13 cellular contexts compared by ENCODE assay signal in genomic region chr4:161604516-161605300, GRCh38.
DNase-seq lines count a peak whose midpoint lies in the region; ATAC-seq and TF ChIP-seq lines count a peak whose summit lies in the region.
"Had no signal": no experiment of that assay in that cellular context is flagged by ENCODE, and none has a peak within 500 bp of the region (broad histone marks: within the 10 kb centered on the region; RNA-seq: fewer than 3 reads in every experiment).

No MANE protein-coding gene starts in this region.

- no peak overlapping the region for H3K4me3 Mint-ChIP-seq in activated T-helper 17 cell treated with anti-CD3 and anti-CD28 coated beads, Interleukin-2, amount 50 U/mL, for 72 hours

- no peaks in the 10 kb centered on the region for H3K27me3 ChIP-seq in brain microvascular endothelial cell (replicated peaks)
- H3K27me3 ChIP-seq: foreskin keratinocyte had no signal

- no peaks in the 10 kb centered on the region for H3K36me3 ChIP-seq in brain microvascular endothelial cell (replicated peaks)

- no peaks in the 10 kb centered on the region for H3K27me3 Mint-ChIP-seq in activated T-helper 17 cell treated with anti-CD3 and anti-CD28 coated beads, Interleukin-2, amount 50 U/mL, for 72 hours
- H3K27me3 Mint-ChIP-seq: progenitor cell of endocrine pancreas had no signal

- DNase-seq in GM13976 (ENCODE audit: low spot score), result peak; percentile 16
- DNase-seq in OCI-M2 (lab: John Stamatoyannopoulos, UW; ENCODE audit: unreplicated experiment), result peak; percentile 14
- DNase-seq in NCI-H526 (lab: John Stamatoyannopoulos, UW), result no peak
- no peak for DNase-seq in brain microvascular endothelial cell
- no peak for DNase-seq in kidney glomerular epithelial cell (lab: John Stamatoyannopoulos, UW)
- DNase-seq: aorta, foreskin keratinocyte, NCI-H446 treated with DMSO at 0.1 percent for 48 hours, SHP77 had no signal

- H3K4me3 ChIP-seq in brain microvascular endothelial cell (ENCODE audit: low read depth, low read length), result no peak overlapping the region

- no peak overlapping the region for H3K27ac ChIP-seq in brain microvascular endothelial cell
- H3K27ac ChIP-seq: foreskin keratinocyte had no signal

- in situ Hi-C loops in GM13976 (cut with MboI; ENCODE audit: low sequenced_read_pairs, unreplicated experiment) (no loop called here), brain microvascular endothelial cell (cut with HindIII; ENCODE audit: low pct_ligation_motif_present, low sequenced_read_pairs) (no loop called here)

- H3K4me1 Mint-ChIP-seq in activated T-helper 17 cell treated with anti-CD3 and anti-CD28 coated beads, Interleukin-2, amount 50 U/mL, for 72 hours, result no peaks in the 10 kb centered on the region

- TF ChIP-seq CTCF in GM13976 (IDR thresholded peaks at IDR 0.05; ENCODE audit: borderline replicate concordance, control extremely low read depth, extremely low read depth, insufficient read depth, missing control alignments) (no peak), brain microvascular endothelial cell (IDR thresholded peaks at IDR 0.05; ENCODE audit: low read depth, low read length, missing control alignments) (no peak)

- H3K9me3 Mint-ChIP-seq in activated T-helper 17 cell treated with anti-CD3 and anti-CD28 coated beads, Interleukin-2, amount 50 U/mL, for 72 hours, result no peaks in the 10 kb centered on the region

- H3K27ac Mint-ChIP-seq in activated T-helper 17 cell treated with anti-CD3 and anti-CD28 coated beads, Interleukin-2, amount 50 U/mL, for 72 hours, result no peak overlapping the region
- H3K27ac Mint-ChIP-seq: progenitor cell of endocrine pancreas had no signal

- ATAC-seq in GM21390 (IDR thresholded peaks at IDR 0.05; ENCODE audit: unreplicated experiment) (peak; percentile 66), HG03196 (IDR thresholded peaks at IDR 0.05; ENCODE audit: unreplicated experiment) (peak; percentile 83)
- no peak for ATAC-seq in activated T-helper 17 cell treated with anti-CD3 and anti-CD28 coated beads, Interleukin-2, amount 50 U/mL, for 72 hours (replicated peaks)
- ATAC-seq: foreskin keratinocyte had no signal

- no peaks in the 10 kb centered on the region for H3K36me3 Mint-ChIP-seq in activated T-helper 17 cell treated with anti-CD3 and anti-CD28 coated beads, Interleukin-2, amount 50 U/mL, for 72 hours (ENCODE audit: low read depth)

Comparison
In these comparisons a context has a peak if more than half of its experiments do, and no peak if none do; other contexts are left out.
1. DNase-seq: peak in GM13976 (single experiment) and OCI-M2 (single experiment); none in NCI-H526 (0 of 2), brain microvascular endothelial cell (single experiment) and kidney glomerular epithelial cell (single experiment).